Comparison of ENCODE assay signal across 1 cellular context in the genomic region with DNA sequence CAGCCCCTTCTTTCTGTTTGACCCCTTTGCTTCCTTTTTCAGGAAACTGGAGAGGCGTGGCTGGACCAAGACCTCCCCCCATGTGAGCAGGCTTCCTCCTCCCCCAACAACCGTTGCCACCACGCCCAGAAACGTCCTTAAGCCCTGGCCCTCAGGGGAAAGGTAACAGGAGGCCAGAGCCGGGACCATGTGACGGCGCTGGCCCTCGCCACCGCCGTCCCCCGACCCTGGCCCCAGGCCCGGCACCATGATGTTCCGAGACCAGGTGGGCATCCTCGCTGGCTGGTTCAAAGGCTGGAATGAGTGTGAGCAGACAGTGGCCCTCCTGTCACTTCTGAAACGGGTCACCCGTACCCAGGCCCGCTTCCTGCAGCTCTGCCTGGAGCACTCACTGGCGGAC.
A peak's percentile ranks its signal among the peaks of the same experiment; 100 is the strongest.
TF ChIP-seq lines count a peak whose summit lies in the region.

No MANE protein-coding gene starts in this region.

TF ChIP-seq in K562, 482 proteins besides CTCF, POLR2A, EP300 and RAD21 (continued from another document):
- TF ChIP-seq, protein P1, sequence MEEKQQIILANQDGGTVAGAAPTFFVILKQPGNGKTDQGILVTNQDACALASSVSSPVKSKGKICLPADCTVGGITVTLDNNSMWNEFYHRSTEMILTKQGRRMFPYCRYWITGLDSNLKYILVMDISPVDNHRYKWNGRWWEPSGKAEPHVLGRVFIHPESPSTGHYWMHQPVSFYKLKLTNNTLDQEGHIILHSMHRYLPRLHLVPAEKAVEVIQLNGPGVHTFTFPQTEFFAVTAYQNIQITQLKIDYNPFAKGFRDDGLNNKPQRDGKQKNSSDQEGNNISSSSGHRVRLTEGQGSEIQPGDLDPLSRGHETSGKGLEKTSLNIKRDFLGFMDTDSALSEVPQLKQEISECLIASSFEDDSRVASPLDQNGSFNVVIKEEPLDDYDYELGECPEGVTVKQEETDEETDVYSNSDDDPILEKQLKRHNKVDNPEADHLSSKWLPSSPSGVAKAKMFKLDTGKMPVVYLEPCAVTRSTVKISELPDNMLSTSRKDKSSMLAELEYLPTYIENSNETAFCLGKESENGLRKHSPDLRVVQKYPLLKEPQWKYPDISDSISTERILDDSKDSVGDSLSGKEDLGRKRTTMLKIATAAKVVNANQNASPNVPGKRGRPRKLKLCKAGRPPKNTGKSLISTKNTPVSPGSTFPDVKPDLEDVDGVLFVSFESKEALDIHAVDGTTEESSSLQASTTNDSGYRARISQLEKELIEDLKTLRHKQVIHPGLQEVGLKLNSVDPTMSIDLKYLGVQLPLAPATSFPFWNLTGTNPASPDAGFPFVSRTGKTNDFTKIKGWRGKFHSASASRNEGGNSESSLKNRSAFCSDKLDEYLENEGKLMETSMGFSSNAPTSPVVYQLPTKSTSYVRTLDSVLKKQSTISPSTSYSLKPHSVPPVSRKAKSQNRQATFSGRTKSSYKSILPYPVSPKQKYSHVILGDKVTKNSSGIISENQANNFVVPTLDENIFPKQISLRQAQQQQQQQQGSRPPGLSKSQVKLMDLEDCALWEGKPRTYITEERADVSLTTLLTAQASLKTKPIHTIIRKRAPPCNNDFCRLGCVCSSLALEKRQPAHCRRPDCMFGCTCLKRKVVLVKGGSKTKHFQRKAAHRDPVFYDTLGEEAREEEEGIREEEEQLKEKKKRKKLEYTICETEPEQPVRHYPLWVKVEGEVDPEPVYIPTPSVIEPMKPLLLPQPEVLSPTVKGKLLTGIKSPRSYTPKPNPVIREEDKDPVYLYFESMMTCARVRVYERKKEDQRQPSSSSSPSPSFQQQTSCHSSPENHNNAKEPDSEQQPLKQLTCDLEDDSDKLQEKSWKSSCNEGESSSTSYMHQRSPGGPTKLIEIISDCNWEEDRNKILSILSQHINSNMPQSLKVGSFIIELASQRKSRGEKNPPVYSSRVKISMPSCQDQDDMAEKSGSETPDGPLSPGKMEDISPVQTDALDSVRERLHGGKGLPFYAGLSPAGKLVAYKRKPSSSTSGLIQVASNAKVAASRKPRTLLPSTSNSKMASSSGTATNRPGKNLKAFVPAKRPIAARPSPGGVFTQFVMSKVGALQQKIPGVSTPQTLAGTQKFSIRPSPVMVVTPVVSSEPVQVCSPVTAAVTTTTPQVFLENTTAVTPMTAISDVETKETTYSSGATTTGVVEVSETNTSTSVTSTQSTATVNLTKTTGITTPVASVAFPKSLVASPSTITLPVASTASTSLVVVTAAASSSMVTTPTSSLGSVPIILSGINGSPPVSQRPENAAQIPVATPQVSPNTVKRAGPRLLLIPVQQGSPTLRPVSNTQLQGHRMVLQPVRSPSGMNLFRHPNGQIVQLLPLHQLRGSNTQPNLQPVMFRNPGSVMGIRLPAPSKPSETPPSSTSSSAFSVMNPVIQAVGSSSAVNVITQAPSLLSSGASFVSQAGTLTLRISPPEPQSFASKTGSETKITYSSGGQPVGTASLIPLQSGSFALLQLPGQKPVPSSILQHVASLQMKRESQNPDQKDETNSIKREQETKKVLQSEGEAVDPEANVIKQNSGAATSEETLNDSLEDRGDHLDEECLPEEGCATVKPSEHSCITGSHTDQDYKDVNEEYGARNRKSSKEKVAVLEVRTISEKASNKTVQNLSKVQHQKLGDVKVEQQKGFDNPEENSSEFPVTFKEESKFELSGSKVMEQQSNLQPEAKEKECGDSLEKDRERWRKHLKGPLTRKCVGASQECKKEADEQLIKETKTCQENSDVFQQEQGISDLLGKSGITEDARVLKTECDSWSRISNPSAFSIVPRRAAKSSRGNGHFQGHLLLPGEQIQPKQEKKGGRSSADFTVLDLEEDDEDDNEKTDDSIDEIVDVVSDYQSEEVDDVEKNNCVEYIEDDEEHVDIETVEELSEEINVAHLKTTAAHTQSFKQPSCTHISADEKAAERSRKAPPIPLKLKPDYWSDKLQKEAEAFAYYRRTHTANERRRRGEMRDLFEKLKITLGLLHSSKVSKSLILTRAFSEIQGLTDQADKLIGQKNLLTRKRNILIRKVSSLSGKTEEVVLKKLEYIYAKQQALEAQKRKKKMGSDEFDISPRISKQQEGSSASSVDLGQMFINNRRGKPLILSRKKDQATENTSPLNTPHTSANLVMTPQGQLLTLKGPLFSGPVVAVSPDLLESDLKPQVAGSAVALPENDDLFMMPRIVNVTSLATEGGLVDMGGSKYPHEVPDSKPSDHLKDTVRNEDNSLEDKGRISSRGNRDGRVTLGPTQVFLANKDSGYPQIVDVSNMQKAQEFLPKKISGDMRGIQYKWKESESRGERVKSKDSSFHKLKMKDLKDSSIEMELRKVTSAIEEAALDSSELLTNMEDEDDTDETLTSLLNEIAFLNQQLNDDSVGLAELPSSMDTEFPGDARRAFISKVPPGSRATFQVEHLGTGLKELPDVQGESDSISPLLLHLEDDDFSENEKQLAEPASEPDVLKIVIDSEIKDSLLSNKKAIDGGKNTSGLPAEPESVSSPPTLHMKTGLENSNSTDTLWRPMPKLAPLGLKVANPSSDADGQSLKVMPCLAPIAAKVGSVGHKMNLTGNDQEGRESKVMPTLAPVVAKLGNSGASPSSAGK (IDR thresholded peaks at IDR 0.05), result peak; percentile 64; the same call in 1 of the 2 replicates
- peak; percentile 39; the same call in 1 of the 2 replicates for TF ChIP-seq CXXC5 (CRISPR knock-in tag; IDR thresholded peaks at IDR 0.05)
